1 cellular context compared by ENCODE assay signal in genomic region chr18:63160172-63160995, GRCh38.
TF ChIP-seq lines count a peak whose summit lies in the region.

No MANE protein-coding gene starts in this region.

TF ChIP-seq in HepG2, 621 proteins besides CTCF, POLR2A, EP300 and RAD21 (continued from another document):
- TF ChIP-seq ZNF576 (CRISPR knock-in tag; IDR thresholded peaks at IDR 0.05) = no peak
- no peak for TF ChIP-seq ZNF503 (CRISPR knock-in tag; IDR thresholded peaks at IDR 0.05)
- TF ChIP-seq SMARCC2 (IDR thresholded peaks at IDR 0.05) = no peak
- no peak for TF ChIP-seq PATZ1 (CRISPR knock-in tag; IDR thresholded peaks at IDR 0.05)
- no peak for TF ChIP-seq ZNF614 (CRISPR knock-in tag; IDR thresholded peaks at IDR 0.05; ENCODE audit: borderline replicate concordance)
- TF ChIP-seq ATF3 (CRISPR knock-in tag; IDR thresholded peaks at IDR 0.05) = no peak
- TF ChIP-seq ZNF776 (CRISPR knock-in tag; IDR thresholded peaks at IDR 0.05) = no peak
- TF ChIP-seq KLF16 (CRISPR knock-in tag; IDR thresholded peaks at IDR 0.05) = no peak
- no peak for TF ChIP-seq POLR2G (IDR thresholded peaks at IDR 0.05; ENCODE audit: low read depth, low read length)
- TF ChIP-seq FOXJ3 (CRISPR knock-in tag; IDR thresholded peaks at IDR 0.05; ENCODE audit: borderline replicate concordance) = no peak
- no peak for TF ChIP-seq FOXO4 (CRISPR knock-in tag; conservative IDR thresholded peaks at IDR 0.05)
